ENCODE assay signal across 25 cellular contexts in the genomic region with DNA sequence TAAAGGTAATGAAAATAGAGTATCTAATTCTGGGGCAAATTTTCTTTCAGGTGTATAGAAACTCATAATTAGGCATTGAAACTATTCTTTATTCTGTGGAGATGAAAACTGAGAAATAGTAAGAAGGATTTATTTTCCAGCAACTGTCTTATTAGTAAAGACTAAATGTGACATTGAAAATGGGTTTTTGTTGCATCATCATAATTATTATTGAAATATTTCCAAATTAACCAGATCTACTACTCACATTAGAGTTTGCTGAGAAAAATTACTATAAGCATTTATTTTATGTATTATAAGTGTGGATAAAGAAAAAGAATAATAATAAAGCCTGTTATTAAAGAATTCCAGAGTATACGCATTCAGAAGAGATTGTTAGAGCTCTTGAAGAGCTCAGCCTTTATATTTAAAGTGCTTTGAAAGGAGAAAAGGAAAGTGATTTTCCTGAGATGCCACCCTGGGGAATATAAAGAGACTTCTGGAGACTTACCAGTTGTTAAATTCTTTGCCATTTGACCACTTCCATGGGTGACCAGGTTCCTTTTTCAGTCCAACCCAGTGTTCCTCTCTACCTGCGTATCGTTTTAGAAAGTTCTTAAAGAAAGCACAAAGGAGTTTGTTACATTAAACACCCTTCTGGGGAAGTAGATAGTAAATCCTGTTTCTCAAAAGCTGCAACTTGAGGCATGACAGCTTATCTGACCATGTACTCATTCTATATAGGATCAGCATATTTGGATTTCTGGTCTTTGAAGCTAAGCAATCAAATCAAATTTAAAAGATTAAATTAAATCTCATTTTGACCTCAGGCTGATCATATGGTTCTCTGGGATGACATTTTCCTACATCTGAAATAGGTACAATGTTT. TPM values are rescaled to one million over a fixed set of nuclear protein-coding genes. Genes with fewer than 3 reads are reported as not detected.
DNase-seq lines count a peak whose midpoint lies in the region; ATAC-seq lines count a peak whose summit lies in the region.
"Had no signal": no experiment of that assay in that cellular context is flagged by ENCODE, and none has a peak within 500 bp of the region (broad histone marks: within the 10 kb centered on the region; RNA-seq: fewer than 3 reads in every experiment).

No MANE protein-coding gene starts in this region.

- H3K9me3 ChIP-seq in CD8-positive, alpha-beta memory T cell (ENCODE audit: low read length): no peaks in the 10 kb centered on the region
- no peaks in the 10 kb centered on the region for H3K9me3 ChIP-seq in naive thymus-derived CD4-positive, alpha-beta T cell (ENCODE audit: control insufficient read depth in 2 of 3, low read length in 3 of 3)
- H3K9me3 ChIP-seq: BE2C, spleen, upper lobe of right lung had no signal

- intact Hi-C loops in activated CD4-positive, alpha-beta T cell treated with anti-CD3 and anti-CD28 coated beads for 36 hours (cut with DNase I, micrococcal nuclease): no loop called here
- intact Hi-C loops in naive thymus-derived CD4-positive, alpha-beta T cell (cut with micrococcal nuclease): loop anchor here (5.0 to 10.0 kb wide), 2 partner anchors 188 to 1510 kb away; no protein-coding TSS in a partner anchor

- peaks cover 49% of the 10 kb centered on the region for H3K4me1 Mint-ChIP-seq in activated CD4-positive, alpha-beta T cell treated with anti-CD3 and anti-CD28 coated beads for 36 hours
- H3K4me1 Mint-ChIP-seq in CD8-positive, alpha-beta memory T cell: peaks cover 67 to 80% (median 79%) of the 10 kb centered on the region in 3 donors
- peaks cover 23% of the 10 kb centered on the region for H3K4me1 Mint-ChIP-seq in activated T-helper 17 cell treated with anti-CD3 and anti-CD28 coated beads, Interleukin-2, amount 50 U/mL, for 72 hours
- peaks cover 32 to 73% (median 66%) of the 10 kb centered on the region in 7 donors for H3K4me1 Mint-ChIP-seq in naive thymus-derived CD4-positive, alpha-beta T cell

- no peak for DNase-seq in activated CD4-positive, alpha-beta T cell treated with anti-CD3 and anti-CD28 coated beads for 36 hours
- no peak for DNase-seq in activated CD4-positive, alpha-beta T cell treated with anti-CD3 and anti-CD28 coated beads, Interleukin-2, amount 50 U/mL, for 1 hour
- no peak for DNase-seq in CD8-positive, alpha-beta memory T cell
- no peak for DNase-seq in naive thymus-derived CD4-positive, alpha-beta T cell
- DNase-seq in NCI-H1694 (lab: John Stamatoyannopoulos, UW): no peak
- no peak for DNase-seq in NCI-H69 (lab: John Stamatoyannopoulos, UW)
- DNase-seq: activated gamma-delta T cell; BE2C; cerebellar nuclear complex; EL; hippocampal formation; NCI-H524 treated with DMSO at 0.1 percent for 48 hours; nucleus accumbens; spleen; stimulated activated CD4-positive, alpha-beta T cell treated with anti-CD3 and anti-CD28 coated beads, Interleukin-4, amount 100 ng/mL, for 24 hours; upper lobe of right lung had no signal

- POLR2A ChIA-PET in activated CD4-positive, alpha-beta T cell treated with anti-CD3 and anti-CD28 coated beads for 36 hours (lab: Charles Lee): interaction anchor here (0.6 to 8.2 kb wide), 5 partner anchors 12 to 106 kb away, joined by 3 to 191 read pairs (median 3); no protein-coding TSS in a partner anchor
- POLR2A ChIA-PET in CD8-positive, alpha-beta memory T cell (lab: Charles Lee): interaction anchor here (0.9 kb wide), 1 partner anchor 139 kb away, joined by 3 read pairs; no protein-coding TSS in a partner anchor
- POLR2A ChIA-PET in naive thymus-derived CD4-positive, alpha-beta T cell (lab: Charles Lee): interaction anchor here (0.6 to 19.3 kb wide), 9 partner anchors 9 to 117 kb away, joined by 3 to 433 read pairs (median 6); partner anchors contain the start of gene CLEC2B

- H3K27me3 ChIP-seq in CD8-positive, alpha-beta memory T cell (ENCODE audit: insufficient read depth, low read length, poor library complexity, severe bottlenecking): no peaks in the 10 kb centered on the region
- no peaks in the 10 kb centered on the region for H3K27me3 ChIP-seq in naive thymus-derived CD4-positive, alpha-beta T cell (ENCODE audit: control insufficient read depth in 2 of 2, insufficient read depth in 2 of 2, low read length in 2 of 2)
- H3K27me3 ChIP-seq: spleen, upper lobe of right lung had no signal

- no peaks in the 10 kb centered on the region for H3K27me3 Mint-ChIP-seq in activated CD4-positive, alpha-beta T cell treated with anti-CD3 and anti-CD28 coated beads for 36 hours
- peaks cover 0 to 2% of the 10 kb centered on the region in 2 donors for H3K27me3 Mint-ChIP-seq in CD8-positive, alpha-beta memory T cell
- no peaks in the 10 kb centered on the region for H3K27me3 Mint-ChIP-seq in activated T-helper 17 cell treated with anti-CD3 and anti-CD28 coated beads, Interleukin-2, amount 50 U/mL, for 72 hours
- H3K27me3 Mint-ChIP-seq in naive thymus-derived CD4-positive, alpha-beta T cell: no peaks in the 10 kb centered on the region

- H3K9me3 Mint-ChIP-seq in activated CD4-positive, alpha-beta T cell treated with anti-CD3 and anti-CD28 coated beads for 36 hours (ENCODE audit: low read depth): no peaks in the 10 kb centered on the region
- H3K9me3 Mint-ChIP-seq in CD8-positive, alpha-beta memory T cell: peaks cover 0 to 2% (median 0%) of the 10 kb centered on the region in 5 donors
- H3K9me3 Mint-ChIP-seq in activated T-helper 17 cell treated with anti-CD3 and anti-CD28 coated beads, Interleukin-2, amount 50 U/mL, for 72 hours: no peaks in the 10 kb centered on the region
- H3K9me3 Mint-ChIP-seq in naive thymus-derived CD4-positive, alpha-beta T cell: peaks cover 0 to 3% (median 0%) of the 10 kb centered on the region in 11 donors

- peak overlapping the region; percentile 99 for H3K4me3 Mint-ChIP-seq in activated CD4-positive, alpha-beta T cell treated with anti-CD3 and anti-CD28 coated beads for 36 hours
- H3K4me3 Mint-ChIP-seq in CD8-positive, alpha-beta memory T cell: peak overlapping the region in 5 of 7 donors; percentile 9 to 58 (median 24)
- peak overlapping the region; percentile 96 for H3K4me3 Mint-ChIP-seq in activated T-helper 17 cell treated with anti-CD3 and anti-CD28 coated beads, Interleukin-2, amount 50 U/mL, for 72 hours
- peak overlapping the region; percentile 9 to 97 (median 46) for H3K4me3 Mint-ChIP-seq in naive thymus-derived CD4-positive, alpha-beta T cell

- peaks cover 44% of the 10 kb centered on the region for H3K36me3 ChIP-seq in CD8-positive, alpha-beta memory T cell (ENCODE audit: insufficient read depth, low read length)
- H3K36me3 ChIP-seq in naive thymus-derived CD4-positive, alpha-beta T cell (ENCODE audit: control insufficient read depth in 2 of 3, insufficient read depth in 3 of 3, low read length in 3 of 3): peaks cover 6 to 42% (median 33%) of the 10 kb centered on the region in 3 experiments
- H3K36me3 ChIP-seq: BE2C, upper lobe of right lung had no signal

- peaks cover 71% of the 10 kb centered on the region for H3K36me3 Mint-ChIP-seq in activated CD4-positive, alpha-beta T cell treated with anti-CD3 and anti-CD28 coated beads for 36 hours (ENCODE audit: low read depth)
- H3K36me3 Mint-ChIP-seq in CD8-positive, alpha-beta memory T cell: peaks cover 36 to 70% (median 45%) of the 10 kb centered on the region in 3 donors
- peaks cover 76% of the 10 kb centered on the region for H3K36me3 Mint-ChIP-seq in activated T-helper 17 cell treated with anti-CD3 and anti-CD28 coated beads, Interleukin-2, amount 50 U/mL, for 72 hours (ENCODE audit: low read depth)
- H3K36me3 Mint-ChIP-seq in naive thymus-derived CD4-positive, alpha-beta T cell: peaks cover 4 to 57% (median 38%) of the 10 kb centered on the region in 5 donors

- H3K27ac ChIP-seq in CD8-positive, alpha-beta memory T cell (ENCODE audit: low read depth, low read length): no peak overlapping the region
- H3K27ac ChIP-seq in naive thymus-derived CD4-positive, alpha-beta T cell (ENCODE audit: low read depth, low read length): peak overlapping the region; percentile 64
- H3K27ac ChIP-seq: upper lobe of right lung had no signal

- CTCF ChIA-PET in activated CD4-positive, alpha-beta T cell treated with anti-CD3 and anti-CD28 coated beads for 36 hours (lab: Charles Lee): interaction anchor here (0.7 to 22.1 kb wide), 6 partner anchors 11 to 151 kb away, joined by 3 to 804 read pairs (median 58); no protein-coding TSS in a partner anchor
- CTCF ChIA-PET in CD8-positive, alpha-beta memory T cell (lab: Charles Lee): interaction anchor here (0.8 to 19.4 kb wide), 5 partner anchors 11 to 120 kb away, joined by 3 to 359 read pairs (median 3); no protein-coding TSS in a partner anchor
- CTCF ChIA-PET in naive thymus-derived CD4-positive, alpha-beta T cell (lab: Charles Lee): interaction anchor here (0.5 to 19.4 kb wide), 6 partner anchors 11 to 386 kb away, joined by 3 to 616 read pairs (median 4); no protein-coding TSS in a partner anchor

- no peak overlapping the region for H3K4me3 ChIP-seq in CD8-positive, alpha-beta memory T cell (ENCODE audit: low read length)
- no peak overlapping the region for H3K4me3 ChIP-seq in naive thymus-derived CD4-positive, alpha-beta T cell (ENCODE audit: low read length)
- H3K4me3 ChIP-seq: upper lobe of right lung had no signal

- no peak for ATAC-seq in activated CD4-positive, alpha-beta T cell treated with anti-CD3 and anti-CD28 coated beads for 36 hours
- no peak for ATAC-seq in activated T-helper 17 cell treated with anti-CD3 and anti-CD28 coated beads, Interleukin-2, amount 50 U/mL, for 72 hours (replicated peaks)
- no peak for ATAC-seq in naive thymus-derived CD4-positive, alpha-beta T cell
- ATAC-seq in HG02938 (IDR thresholded peaks at IDR 0.05; ENCODE audit: unreplicated experiment): no peak
- ATAC-seq: esophagus mucosa, HCT116, upper lobe of right lung had no signal

- peaks cover 61% of the 10 kb centered on the region for H3K4me1 ChIP-seq in CD8-positive, alpha-beta memory T cell (ENCODE audit: insufficient read depth, low read length)
- H3K4me1 ChIP-seq in naive thymus-derived CD4-positive, alpha-beta T cell (ENCODE audit: control insufficient read depth in 2 of 2, insufficient read depth in 2 of 2, low read length in 2 of 2): peaks cover 39 to 41% of the 10 kb centered on the region in 2 donors
- H3K4me1 ChIP-seq: BE2C had no signal

- H3K27ac Mint-ChIP-seq in activated CD4-positive, alpha-beta T cell treated with anti-CD3 and anti-CD28 coated beads for 36 hours: peak overlapping the region; percentile 94
- peak overlapping the region; percentile 15 to 99 (median 64) for H3K27ac Mint-ChIP-seq in CD8-positive, alpha-beta memory T cell
- H3K27ac Mint-ChIP-seq in activated T-helper 17 cell treated with anti-CD3 and anti-CD28 coated beads, Interleukin-2, amount 50 U/mL, for 72 hours: peak overlapping the region; percentile 40
- peak overlapping the region; percentile 55 to 99 (median 82) for H3K27ac Mint-ChIP-seq in naive thymus-derived CD4-positive, alpha-beta T cell

RNA-seq across cellular contexts. Expression of gene CD69, which starts 6.4 kb away (rescaled TPM):
- 100 to 1,000 TPM in 1 of 2 experiments, 10 to 100 TPM in 1; 97.9 to 127 TPM for total RNA-seq in activated CD4-positive, alpha-beta T cell treated with anti-CD3 and anti-CD28 coated beads for 36 hours
- 10 to 100 TPM; 66.8 to 67.1 TPM for total RNA-seq in CD8-positive, alpha-beta memory T cell
- polyA plus RNA-seq in CD8-positive, alpha-beta memory T cell: 253 TPM
- total RNA-seq in activated T-helper 17 cell treated with anti-CD3 and anti-CD28 coated beads, Interleukin-2, amount 50 U/mL, for 72 hours: 100 to 1,000 TPM in 1 of 2 donors, 10 to 100 TPM in 1; 51.8 to 150 TPM
- 100 to 1,000 TPM in 3 of 5 experiments, 10 to 100 TPM in 2; 25.8 to 588 (median 125) TPM for total RNA-seq in naive thymus-derived CD4-positive, alpha-beta T cell
- 100 to 1,000 TPM; 113 to 201 TPM for polyA plus RNA-seq in naive thymus-derived CD4-positive, alpha-beta T cell
- total RNA-seq: A172, frontal cortex had no signal

RNA-seq across cellular contexts. Expression of gene CLECL1, which starts 21.4 kb away (rescaled TPM):
- total RNA-seq in activated CD4-positive, alpha-beta T cell treated with anti-CD3 and anti-CD28 coated beads for 36 hours: 1 to 10 TPM; 3.1 to 3.8 TPM
- total RNA-seq in CD8-positive, alpha-beta memory T cell: 1 to 10 TPM; 3.6 to 4.7 TPM
- polyA plus RNA-seq in CD8-positive, alpha-beta memory T cell: 14.3 TPM
- total RNA-seq in activated T-helper 17 cell treated with anti-CD3 and anti-CD28 coated beads, Interleukin-2, amount 50 U/mL, for 72 hours: 1 to 10 TPM; 6.1 to 7.7 TPM
- total RNA-seq in naive thymus-derived CD4-positive, alpha-beta T cell: 1 to 10 TPM in 2 of 5 experiments, under 1 TPM in 1, not detected in 2; 0.43 to 6.1 (median 2.5) TPM
- under 1 TPM; 0.38 to 0.39 TPM for polyA plus RNA-seq in naive thymus-derived CD4-positive, alpha-beta T cell
- total RNA-seq: A172, astrocyte, esophagus mucosa, frontal cortex, lower leg skin, renal cortical epithelial cell had no signal

Comparison
In these comparisons a context has a peak if more than half of its experiments do, and no peak if none do; other contexts are left out.
1. H3K27ac Mint-ChIP-seq: peak in every context shown above with its lines; median percentile 94 in activated CD4-positive, alpha-beta T cell treated with anti-CD3 and anti-CD28 coated beads for 36 hours; 82 in naive thymus-derived CD4-positive, alpha-beta T cell; 64 in CD8-positive, alpha-beta memory T cell; 40 in activated T-helper 17 cell treated with anti-CD3 and anti-CD28 coated beads, Interleukin-2, amount 50 U/mL, for 72 hours.
2. H3K4me3 Mint-ChIP-seq: peak in every context shown above with its lines; median percentile 99 in activated CD4-positive, alpha-beta T cell treated with anti-CD3 and anti-CD28 coated beads for 36 hours; 96 in activated T-helper 17 cell treated with anti-CD3 and anti-CD28 coated beads, Interleukin-2, amount 50 U/mL, for 72 hours; 46 in naive thymus-derived CD4-positive, alpha-beta T cell; 24 in CD8-positive, alpha-beta memory T cell.
3. intact Hi-C loops: an anchor here in naive thymus-derived CD4-positive, alpha-beta T cell (5.0 to 10.0 kb wide); none called in activated CD4-positive, alpha-beta T cell treated with anti-CD3 and anti-CD28 coated beads for 36 hours.